Comparison of ENCODE assay signal across 8 cellular contexts in the genomic region with DNA sequence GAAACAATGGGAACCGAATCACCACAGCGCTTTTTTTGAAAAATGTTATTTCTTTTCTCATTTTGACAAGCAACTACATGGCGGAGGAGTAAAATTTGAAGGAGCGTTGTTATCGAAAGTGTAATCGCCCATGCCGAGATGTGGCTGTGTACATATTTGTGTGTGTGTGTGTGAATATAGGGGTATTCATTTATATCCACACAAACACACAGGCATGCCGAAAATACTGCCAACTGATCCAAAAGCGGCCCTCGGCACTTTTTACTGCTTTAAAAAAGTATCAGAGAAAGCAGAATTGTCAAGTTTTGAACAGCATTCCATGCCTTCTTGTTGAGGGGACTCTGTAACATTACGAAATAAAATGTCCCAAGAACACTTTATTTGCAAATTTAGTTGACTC. TPM values are rescaled to one million over a fixed set of nuclear protein-coding genes. Genes with fewer than 3 reads are reported as not detected.
A peak's percentile ranks its signal among the peaks of the same experiment; 100 is the strongest.
DNase-seq lines count a peak whose midpoint lies in the region; ATAC-seq and TF ChIP-seq lines count a peak whose summit lies in the region.

No MANE protein-coding gene starts in this region.

- no peaks in the 10 kb centered on the region for H3K27me3 ChIP-seq in iPS-15b (ENCODE audit: control insufficient read depth, insufficient read depth, low read length)

- peak; percentile 16 for DNase-seq in NCI-H1694 treated with DMSO at 0.1 percent for 48 hours (lab: John Stamatoyannopoulos, UW)
- DNase-seq in NCI-H1694 (lab: John Stamatoyannopoulos, UW): no peak
- no peak for DNase-seq in WTC11 (ENCODE audit: low spot score)
- DNase-seq in stimulated activated effector memory CD8-positive, alpha-beta T cell treated with anti-CD3 and anti-CD28 coated beads, Interleukin-12 subunit alpha, Interleukin-12 subunit beta, amount 100 ng/mL, for 72 hours (ENCODE audit: low spot score in 2 of 2): no peak
- no peak for DNase-seq in NCI-H774 (lab: John Stamatoyannopoulos, UW)
- DNase-seq in cerebellar nuclear complex (lab: John Stamatoyannopoulos, UW): no peak

- H3K9me3 Mint-ChIP-seq in WTC11: no peaks in the 10 kb centered on the region
- no peaks in the 10 kb centered on the region for H3K9me3 Mint-ChIP-seq in stimulated activated effector memory CD8-positive, alpha-beta T cell treated with anti-CD3 and anti-CD28 coated beads, Interleukin-12 subunit alpha, Interleukin-12 subunit beta, amount 100 ng/mL, for 72 hours

- peaks cover 18% of the 10 kb centered on the region for H3K4me1 ChIP-seq in iPS-15b (ENCODE audit: control insufficient read depth, insufficient read depth, low read length)

- peak overlapping the region; percentile 72 for H3K4me3 ChIP-seq in iPS-15b (ENCODE audit: low read depth, low read length)

- peak overlapping the region; percentile 86 for H3K9ac ChIP-seq in iPS-15b (ENCODE audit: low read depth, low read length)

- H3K36me3 ChIP-seq in iPS-15b (ENCODE audit: control insufficient read depth, insufficient read depth, low read length): no peaks in the 10 kb centered on the region

- ATAC-seq in WTC11 (no peak), HG03457 (IDR thresholded peaks at IDR 0.05; ENCODE audit: unreplicated experiment) (no peak)
- no peak for ATAC-seq in stimulated activated effector memory CD8-positive, alpha-beta T cell treated with anti-CD3 and anti-CD28 coated beads, Interleukin-12 subunit alpha, Interleukin-12 subunit beta, amount 100 ng/mL, for 72 hours

- TF ChIP-seq CTCF in WTC11 (IDR thresholded peaks at IDR 0.05): no peak

- peak overlapping the region; percentile 100 for H3K4me3 Mint-ChIP-seq in WTC11
- peak overlapping the region; percentile 58 for H3K4me3 Mint-ChIP-seq in stimulated activated effector memory CD8-positive, alpha-beta T cell treated with anti-CD3 and anti-CD28 coated beads, Interleukin-12 subunit alpha, Interleukin-12 subunit beta, amount 100 ng/mL, for 72 hours

- CTCF ChIA-PET in WTC11 (lab: Charles Lee): no interaction called here

- no peaks in the 10 kb centered on the region for H3K9me3 ChIP-seq in iPS-15b (ENCODE audit: control insufficient read depth, insufficient read depth, low read length)

- peak overlapping the region; percentile 97 for H3K27ac Mint-ChIP-seq in WTC11
- H3K27ac Mint-ChIP-seq in stimulated activated effector memory CD8-positive, alpha-beta T cell treated with anti-CD3 and anti-CD28 coated beads, Interleukin-12 subunit alpha, Interleukin-12 subunit beta, amount 100 ng/mL, for 72 hours: no peak overlapping the region

- peaks cover 52% of the 10 kb centered on the region for H3K4me1 Mint-ChIP-seq in WTC11
- H3K4me1 Mint-ChIP-seq in stimulated activated effector memory CD8-positive, alpha-beta T cell treated with anti-CD3 and anti-CD28 coated beads, Interleukin-12 subunit alpha, Interleukin-12 subunit beta, amount 100 ng/mL, for 72 hours: peaks cover 11% of the 10 kb centered on the region

- POLR2A ChIA-PET in WTC11 (lab: Charles Lee): no interaction called here

- no peaks in the 10 kb centered on the region for H3K27me3 Mint-ChIP-seq in WTC11 (ENCODE audit: low read depth)

- H3K36me3 Mint-ChIP-seq in WTC11: peaks cover 4% of the 10 kb centered on the region; the same call in 1 of the 2 replicates
- H3K36me3 Mint-ChIP-seq in stimulated activated effector memory CD8-positive, alpha-beta T cell treated with anti-CD3 and anti-CD28 coated beads, Interleukin-12 subunit alpha, Interleukin-12 subunit beta, amount 100 ng/mL, for 72 hours: no peaks in the 10 kb centered on the region

TF ChIP-seq in WTC11, 78 proteins besides CTCF, POLR2A, EP300 and RAD21 (continues in another document):
- TF ChIP-seq RELA (CRISPR knock-in tag; IDR thresholded peaks at IDR 0.05; ENCODE audit: borderline replicate concordance): no peak
- TF ChIP-seq, protein P1, sequence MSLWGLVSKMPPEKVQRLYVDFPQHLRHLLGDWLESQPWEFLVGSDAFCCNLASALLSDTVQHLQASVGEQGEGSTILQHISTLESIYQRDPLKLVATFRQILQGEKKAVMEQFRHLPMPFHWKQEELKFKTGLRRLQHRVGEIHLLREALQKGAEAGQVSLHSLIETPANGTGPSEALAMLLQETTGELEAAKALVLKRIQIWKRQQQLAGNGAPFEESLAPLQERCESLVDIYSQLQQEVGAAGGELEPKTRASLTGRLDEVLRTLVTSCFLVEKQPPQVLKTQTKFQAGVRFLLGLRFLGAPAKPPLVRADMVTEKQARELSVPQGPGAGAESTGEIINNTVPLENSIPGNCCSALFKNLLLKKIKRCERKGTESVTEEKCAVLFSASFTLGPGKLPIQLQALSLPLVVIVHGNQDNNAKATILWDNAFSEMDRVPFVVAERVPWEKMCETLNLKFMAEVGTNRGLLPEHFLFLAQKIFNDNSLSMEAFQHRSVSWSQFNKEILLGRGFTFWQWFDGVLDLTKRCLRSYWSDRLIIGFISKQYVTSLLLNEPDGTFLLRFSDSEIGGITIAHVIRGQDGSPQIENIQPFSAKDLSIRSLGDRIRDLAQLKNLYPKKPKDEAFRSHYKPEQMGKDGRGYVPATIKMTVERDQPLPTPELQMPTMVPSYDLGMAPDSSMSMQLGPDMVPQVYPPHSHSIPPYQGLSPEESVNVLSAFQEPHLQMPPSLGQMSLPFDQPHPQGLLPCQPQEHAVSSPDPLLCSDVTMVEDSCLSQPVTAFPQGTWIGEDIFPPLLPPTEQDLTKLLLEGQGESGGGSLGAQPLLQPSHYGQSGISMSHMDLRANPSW (CRISPR knock-in tag; conservative IDR thresholded peaks at IDR 0.05; ENCODE audit: low read depth): no peak
- TF ChIP-seq ZNF416 (CRISPR knock-in tag; IDR thresholded peaks at IDR 0.05): no peak
- TF ChIP-seq IRF2 (CRISPR knock-in tag; IDR thresholded peaks at IDR 0.05; ENCODE audit: borderline replicate concordance, low read depth): no peak
- TF ChIP-seq ATF1 (CRISPR knock-in tag; IDR thresholded peaks at IDR 0.05): no peak
- TF ChIP-seq, protein P2, sequence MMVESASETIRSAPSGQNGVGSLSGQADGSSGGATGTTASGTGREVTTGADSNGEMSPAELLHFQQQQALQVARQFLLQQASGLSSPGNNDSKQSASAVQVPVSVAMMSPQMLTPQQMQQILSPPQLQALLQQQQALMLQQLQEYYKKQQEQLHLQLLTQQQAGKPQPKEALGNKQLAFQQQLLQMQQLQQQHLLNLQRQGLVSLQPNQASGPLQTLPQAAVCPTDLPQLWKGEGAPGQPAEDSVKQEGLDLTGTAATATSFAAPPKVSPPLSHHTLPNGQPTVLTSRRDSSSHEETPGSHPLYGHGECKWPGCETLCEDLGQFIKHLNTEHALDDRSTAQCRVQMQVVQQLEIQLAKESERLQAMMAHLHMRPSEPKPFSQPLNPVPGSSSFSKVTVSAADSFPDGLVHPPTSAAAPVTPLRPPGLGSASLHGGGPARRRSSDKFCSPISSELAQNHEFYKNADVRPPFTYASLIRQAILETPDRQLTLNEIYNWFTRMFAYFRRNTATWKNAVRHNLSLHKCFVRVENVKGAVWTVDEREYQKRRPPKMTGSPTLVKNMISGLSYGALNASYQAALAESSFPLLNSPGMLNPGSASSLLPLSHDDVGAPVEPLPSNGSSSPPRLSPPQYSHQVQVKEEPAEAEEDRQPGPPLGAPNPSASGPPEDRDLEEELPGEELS (CRISPR knock-in tag; IDR thresholded peaks at IDR 0.05): no peak
- TF ChIP-seq, protein P3, sequence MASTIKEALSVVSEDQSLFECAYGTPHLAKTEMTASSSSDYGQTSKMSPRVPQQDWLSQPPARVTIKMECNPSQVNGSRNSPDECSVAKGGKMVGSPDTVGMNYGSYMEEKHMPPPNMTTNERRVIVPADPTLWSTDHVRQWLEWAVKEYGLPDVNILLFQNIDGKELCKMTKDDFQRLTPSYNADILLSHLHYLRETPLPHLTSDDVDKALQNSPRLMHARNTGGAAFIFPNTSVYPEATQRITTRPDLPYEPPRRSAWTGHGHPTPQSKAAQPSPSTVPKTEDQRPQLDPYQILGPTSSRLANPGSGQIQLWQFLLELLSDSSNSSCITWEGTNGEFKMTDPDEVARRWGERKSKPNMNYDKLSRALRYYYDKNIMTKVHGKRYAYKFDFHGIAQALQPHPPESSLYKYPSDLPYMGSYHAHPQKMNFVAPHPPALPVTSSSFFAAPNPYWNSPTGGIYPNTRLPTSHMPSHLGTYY (CRISPR knock-in tag; IDR thresholded peaks at IDR 0.05): no peak
- TF ChIP-seq, protein P4, sequence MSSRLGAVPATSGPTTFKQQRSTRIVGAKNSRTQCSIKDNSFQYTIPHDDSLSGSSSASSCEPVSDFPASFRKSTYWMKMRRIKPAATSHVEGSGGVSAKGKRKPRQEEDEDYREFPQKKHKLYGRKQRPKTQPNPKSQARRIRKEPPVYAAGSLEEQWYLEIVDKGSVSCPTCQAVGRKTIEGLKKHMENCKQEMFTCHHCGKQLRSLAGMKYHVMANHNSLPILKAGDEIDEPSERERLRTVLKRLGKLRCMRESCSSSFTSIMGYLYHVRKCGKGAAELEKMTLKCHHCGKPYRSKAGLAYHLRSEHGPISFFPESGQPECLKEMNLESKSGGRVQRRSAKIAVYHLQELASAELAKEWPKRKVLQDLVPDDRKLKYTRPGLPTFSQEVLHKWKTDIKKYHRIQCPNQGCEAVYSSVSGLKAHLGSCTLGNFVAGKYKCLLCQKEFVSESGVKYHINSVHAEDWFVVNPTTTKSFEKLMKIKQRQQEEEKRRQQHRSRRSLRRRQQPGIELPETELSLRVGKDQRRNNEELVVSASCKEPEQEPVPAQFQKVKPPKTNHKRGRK (CRISPR knock-in tag; IDR thresholded peaks at IDR 0.05; ENCODE audit: borderline replicate concordance): no peak
- TF ChIP-seq, protein P5, sequence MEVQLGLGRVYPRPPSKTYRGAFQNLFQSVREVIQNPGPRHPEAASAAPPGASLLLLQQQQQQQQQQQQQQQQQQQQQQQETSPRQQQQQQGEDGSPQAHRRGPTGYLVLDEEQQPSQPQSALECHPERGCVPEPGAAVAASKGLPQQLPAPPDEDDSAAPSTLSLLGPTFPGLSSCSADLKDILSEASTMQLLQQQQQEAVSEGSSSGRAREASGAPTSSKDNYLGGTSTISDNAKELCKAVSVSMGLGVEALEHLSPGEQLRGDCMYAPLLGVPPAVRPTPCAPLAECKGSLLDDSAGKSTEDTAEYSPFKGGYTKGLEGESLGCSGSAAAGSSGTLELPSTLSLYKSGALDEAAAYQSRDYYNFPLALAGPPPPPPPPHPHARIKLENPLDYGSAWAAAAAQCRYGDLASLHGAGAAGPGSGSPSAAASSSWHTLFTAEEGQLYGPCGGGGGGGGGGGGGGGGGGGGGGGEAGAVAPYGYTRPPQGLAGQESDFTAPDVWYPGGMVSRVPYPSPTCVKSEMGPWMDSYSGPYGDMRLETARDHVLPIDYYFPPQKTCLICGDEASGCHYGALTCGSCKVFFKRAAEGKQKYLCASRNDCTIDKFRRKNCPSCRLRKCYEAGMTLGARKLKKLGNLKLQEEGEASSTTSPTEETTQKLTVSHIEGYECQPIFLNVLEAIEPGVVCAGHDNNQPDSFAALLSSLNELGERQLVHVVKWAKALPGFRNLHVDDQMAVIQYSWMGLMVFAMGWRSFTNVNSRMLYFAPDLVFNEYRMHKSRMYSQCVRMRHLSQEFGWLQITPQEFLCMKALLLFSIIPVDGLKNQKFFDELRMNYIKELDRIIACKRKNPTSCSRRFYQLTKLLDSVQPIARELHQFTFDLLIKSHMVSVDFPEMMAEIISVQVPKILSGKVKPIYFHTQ (CRISPR knock-in tag; IDR thresholded peaks at IDR 0.05): no peak
- no peak for TF ChIP-seq ZNF138 (CRISPR knock-in tag; conservative IDR thresholded peaks at IDR 0.05)
- no peak for TF ChIP-seq ZNF396 (CRISPR knock-in tag; IDR thresholded peaks at IDR 0.05; ENCODE audit: borderline replicate concordance)

RNA-seq across cellular contexts. Expression of a gene that starts 1.1 kb away (rescaled TPM):
- total RNA-seq in WTC11 (2021): 97.7 to 102 TPM (median 102 TPM) in 3 replicates
